In genomic region chr3:73136941-73137340, GRCh38 we compare ENCODE assay signal across 34 cellular contexts.
"Had no signal": no experiment of that assay in that cellular context is flagged by ENCODE, and none has a peak within 500 bp of the region (broad histone marks: within the 10 kb centered on the region; RNA-seq: fewer than 3 reads in every experiment).

No MANE protein-coding gene starts in this region.

- H3K27ac ChIP-seq: ascending aorta, cardiac muscle cell, colonic mucosa, dorsolateral prefrontal cortex, gastroesophageal sphincter, parathyroid adenoma, psoas muscle, sigmoid colon, suprapubic skin, tibial artery had no signal

- ATAC-seq: effector memory CD8-positive, alpha-beta T cell; gastroesophageal sphincter; left colon; T-helper 17 cell had no signal

- H3K4me3 ChIP-seq: ascending aorta, cardiac muscle cell, colonic mucosa, dorsolateral prefrontal cortex, gastroesophageal sphincter, psoas muscle, sigmoid colon, suprapubic skin, tibial artery had no signal

- H3K4me1 ChIP-seq: ascending aorta, colonic mucosa, parathyroid adenoma, psoas muscle, sigmoid colon had no signal

- H3K36me3 ChIP-seq: ascending aorta, cardiac muscle cell, colonic mucosa, gastroesophageal sphincter, sigmoid colon, suprapubic skin, tibial artery had no signal

- H3K27me3 ChIP-seq: ascending aorta, cardiac muscle cell, colonic mucosa, dorsolateral prefrontal cortex, gastroesophageal sphincter, sigmoid colon, suprapubic skin, tibial artery had no signal

- DNase-seq: activated CD4-positive, alpha-beta memory T cell treated with anti-CD3 and anti-CD28 coated beads, Interleukin-2, amount 10 ng/mL, durations not matched to agents 7 days and 5 days; activated CD4-positive, alpha-beta T cell treated with anti-CD3 and anti-CD28 coated beads, Interleukin-2, amount 10 ng/mL, durations not matched to agents 24 days and 14 days; activated CD4-positive, CD25-positive, alpha-beta regulatory T cell treated with anti-CD3 and anti-CD28 coated beads, Interleukin-2, amount 50 U/mL, for 72 hours; activated CD8-positive, alpha-beta memory T cell treated with anti-CD3 and anti-CD28 coated beads, Interleukin-2, amount 50 U/mL, for 48 hours; activated gamma-delta T cell; activated naive CD4-positive, alpha-beta T cell treated with anti-CD3 and anti-CD28 coated beads, Interleukin-2, amount 10 ng/mL, durations not matched to agents 7 days and 5 days; activated naive CD8-positive, alpha-beta T cell treated with anti-CD3 and anti-CD28 coated beads, Interleukin-2, amount 10 ng/mL, durations not matched to agents 7 days and 5 days; activated T-cell treated with anti-CD3 and anti-CD28 coated beads, Interleukin-2, amount 50 U/mL, for 24 hours; cerebellar nuclear complex; colonic mucosa; dorsolateral prefrontal cortex; effector memory CD8-positive, alpha-beta T cell; erythroblast; head of caudate nucleus; hypothalamus; immature natural killer cell; kidney; left colon; mammary epithelial cell; naive B cell; nephron progenitor cell; psoas muscle; sigmoid colon; stimulated activated CD4-positive, alpha-beta T cell treated with anti-CD3 and anti-CD28 coated beads, Interleukin-15, amount 100 ng/mL, for 24 hours; stimulated activated CD4-positive, alpha-beta T cell treated with anti-CD3 and anti-CD28 coated beads, Interleukin-2, amount 100 ng/mL, for 24 hours; stimulated activated naive CD4-positive, alpha-beta T cell; T-helper 17 cell; T1000; tibial artery had no signal

- H3K9me3 ChIP-seq: ascending aorta, colonic mucosa, psoas muscle, sigmoid colon had no signal
